ENCODE assay signal across 1 cellular context in genomic region chr15:43517354-43518072, GRCh38.
TF ChIP-seq lines count a peak whose summit lies in the region.

MAP1A (plus strand) TSS chr15:43517608; CDS start chr15:43521474, 3,866 bp downstream.

TF ChIP-seq in K562, 482 proteins besides CTCF, POLR2A, EP300 and RAD21 (continued from another document):
- TF ChIP-seq, protein P1, sequence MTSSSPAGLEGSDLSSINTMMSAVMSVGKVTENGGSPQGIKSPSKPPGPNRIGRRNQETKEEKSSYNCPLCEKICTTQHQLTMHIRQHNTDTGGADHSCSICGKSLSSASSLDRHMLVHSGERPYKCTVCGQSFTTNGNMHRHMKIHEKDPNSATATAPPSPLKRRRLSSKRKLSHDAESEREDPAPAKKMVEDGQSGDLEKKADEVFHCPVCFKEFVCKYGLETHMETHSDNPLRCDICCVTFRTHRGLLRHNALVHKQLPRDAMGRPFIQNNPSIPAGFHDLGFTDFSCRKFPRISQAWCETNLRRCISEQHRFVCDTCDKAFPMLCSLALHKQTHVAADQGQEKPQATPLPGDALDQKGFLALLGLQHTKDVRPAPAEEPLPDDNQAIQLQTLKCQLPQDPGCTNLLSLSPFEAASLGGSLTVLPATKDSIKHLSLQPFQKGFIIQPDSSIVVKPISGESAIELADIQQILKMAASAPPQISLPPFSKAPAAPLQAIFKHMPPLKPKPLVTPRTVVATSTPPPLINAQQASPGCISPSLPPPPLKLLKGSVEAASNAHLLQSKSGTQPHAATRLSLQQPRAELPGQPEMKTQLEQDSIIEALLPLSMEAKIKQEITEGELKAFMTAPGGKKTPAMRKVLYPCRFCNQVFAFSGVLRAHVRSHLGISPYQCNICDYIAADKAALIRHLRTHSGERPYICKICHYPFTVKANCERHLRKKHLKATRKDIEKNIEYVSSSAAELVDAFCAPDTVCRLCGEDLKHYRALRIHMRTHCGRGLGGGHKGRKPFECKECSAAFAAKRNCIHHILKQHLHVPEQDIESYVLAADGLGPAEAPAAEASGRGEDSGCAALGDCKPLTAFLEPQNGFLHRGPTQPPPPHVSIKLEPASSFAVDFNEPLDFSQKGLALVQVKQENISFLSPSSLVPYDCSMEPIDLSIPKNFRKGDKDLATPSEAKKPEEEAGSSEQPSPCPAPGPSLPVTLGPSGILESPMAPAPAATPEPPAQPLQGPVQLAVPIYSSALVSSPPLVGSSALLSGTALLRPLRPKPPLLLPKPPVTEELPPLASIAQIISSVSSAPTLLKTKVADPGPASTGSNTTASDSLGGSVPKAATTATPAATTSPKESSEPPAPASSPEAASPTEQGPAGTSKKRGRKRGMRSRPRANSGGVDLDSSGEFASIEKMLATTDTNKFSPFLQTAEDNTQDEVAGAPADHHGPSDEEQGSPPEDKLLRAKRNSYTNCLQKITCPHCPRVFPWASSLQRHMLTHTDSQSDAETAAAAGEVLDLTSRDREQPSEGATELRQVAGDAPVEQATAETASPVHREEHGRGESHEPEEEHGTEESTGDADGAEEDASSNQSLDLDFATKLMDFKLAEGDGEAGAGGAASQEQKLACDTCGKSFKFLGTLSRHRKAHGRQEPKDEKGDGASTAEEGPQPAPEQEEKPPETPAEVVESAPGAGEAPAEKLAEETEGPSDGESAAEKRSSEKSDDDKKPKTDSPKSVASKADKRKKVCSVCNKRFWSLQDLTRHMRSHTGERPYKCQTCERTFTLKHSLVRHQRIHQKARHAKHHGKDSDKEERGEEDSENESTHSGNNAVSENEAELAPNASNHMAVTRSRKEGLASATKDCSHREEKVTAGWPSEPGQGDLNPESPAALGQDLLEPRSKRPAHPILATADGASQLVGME (CRISPR knock-in tag; IDR thresholded peaks at IDR 0.05), result 0 out of 2 replicates have a peak, but pooled peaks have one; percentile 12
- no peak for TF ChIP-seq ZNF174 (CRISPR knock-in tag; IDR thresholded peaks at IDR 0.05)
- TF ChIP-seq, protein P2, sequence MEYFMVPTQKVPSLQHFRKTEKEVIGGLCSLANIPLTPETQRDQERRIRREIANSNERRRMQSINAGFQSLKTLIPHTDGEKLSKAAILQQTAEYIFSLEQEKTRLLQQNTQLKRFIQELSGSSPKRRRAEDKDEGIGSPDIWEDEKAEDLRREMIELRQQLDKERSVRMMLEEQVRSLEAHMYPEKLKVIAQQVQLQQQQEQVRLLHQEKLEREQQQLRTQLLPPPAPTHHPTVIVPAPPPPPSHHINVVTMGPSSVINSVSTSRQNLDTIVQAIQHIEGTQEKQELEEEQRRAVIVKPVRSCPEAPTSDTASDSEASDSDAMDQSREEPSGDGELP (CRISPR knock-in tag; IDR thresholded peaks at IDR 0.05; ENCODE audit: borderline replicate concordance), result peak; percentile 92
